In the genomic region with DNA sequence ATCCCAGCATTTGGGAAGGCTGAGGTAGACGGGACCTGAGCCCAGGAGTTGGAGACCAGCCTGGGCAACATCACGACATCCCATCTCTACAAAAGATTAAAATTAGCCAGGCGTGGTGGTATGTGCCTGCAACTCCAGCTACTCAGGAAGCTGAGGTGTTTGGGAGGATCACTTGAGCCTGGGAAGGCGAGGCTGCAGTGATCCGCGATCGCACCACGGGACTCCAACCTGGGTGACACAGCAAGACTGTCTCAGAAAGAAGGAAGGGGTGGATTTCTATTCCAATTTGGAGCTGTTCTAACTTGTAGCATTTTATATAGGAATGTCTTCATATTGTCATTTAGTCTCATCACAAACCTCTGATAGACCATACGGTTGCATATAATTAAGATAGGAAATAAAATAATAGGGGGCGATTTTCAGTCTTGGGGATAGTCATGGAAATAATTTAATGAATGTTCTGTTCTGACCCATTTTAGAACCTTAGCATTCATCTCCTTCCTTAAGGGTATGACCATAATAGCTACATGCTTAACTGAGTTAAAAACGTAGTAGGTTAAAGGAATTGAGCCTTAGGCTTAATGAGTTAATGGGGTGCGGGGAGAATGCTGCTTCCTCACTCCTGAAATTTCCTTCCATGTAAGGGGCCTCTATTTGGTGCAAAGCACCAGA, we compare ENCODE assay signal across 10 cellular contexts.
DNase-seq lines count a peak whose midpoint lies in the region; ATAC-seq and TF ChIP-seq lines count a peak whose summit lies in the region.
"Had no signal": no experiment of that assay in that cellular context is flagged by ENCODE, and none has a peak within 500 bp of the region (broad histone marks: within the 10 kb centered on the region; RNA-seq: fewer than 3 reads in every experiment).

No MANE protein-coding gene starts in this region.

- no peaks in the 10 kb centered on the region for H3K9me3 ChIP-seq in AG04450 (ENCODE audit: control insufficient read depth, insufficient read depth, low read length)
- no peaks in the 10 kb centered on the region for H3K9me3 ChIP-seq in Panc1 (ENCODE audit: control insufficient read depth, insufficient read depth, low read depth, low read length)
- no peaks in the 10 kb centered on the region for H3K9me3 ChIP-seq in trophoblast cell (ENCODE audit: insufficient read depth, low read depth, low read length)

- DNase-seq in AG04450 (ENCODE audit: low read depth, low spot score) = no peak
- no peak for DNase-seq in Panc1 (ENCODE audit: low read depth, low spot score)
- peak; percentile 74 for DNase-seq in epithelial cell of esophagus (ENCODE audit: low read depth)
- DNase-seq in trophoblast cell = peak in 1 of 2 donors; percentile 29
- DNase-seq in hippocampal formation (lab: John Stamatoyannopoulos, UW) = no peak
- no peak for DNase-seq in cerebellar nuclear complex (lab: John Stamatoyannopoulos, UW)
- DNase-seq: activated CD8-positive, alpha-beta memory T cell treated with anti-CD3 and anti-CD28 coated beads, Interleukin-2, amount 10 ng/mL, durations not matched to agents 7 days and 5 days; DND-41 had no signal

- H3K4me1 ChIP-seq in Panc1 (ENCODE audit: control insufficient read depth, insufficient read depth, low read length) (peaks cover 4% of the 10 kb centered on the region; the same call in 1 of the 2 replicates), trophoblast cell (ENCODE audit: control insufficient read depth in 1 of 2, insufficient read depth in 2 of 2, low read length in 2 of 2) (peaks cover 11 to 12% of the 10 kb centered on the region in 2 experiments)

- H2BK5ac ChIP-seq in trophoblast cell (ENCODE audit: low read depth, low read length, poor library complexity) = peak overlapping the region; percentile 72

- peak overlapping the region; percentile 45 for H3K4me2 ChIP-seq in trophoblast cell (ENCODE audit: low read length)

- H3K27me3 ChIP-seq in AG04450 (ENCODE audit: control insufficient read depth, insufficient read depth, low read length) (no peaks in the 10 kb centered on the region), Panc1 (ENCODE audit: control insufficient read depth, insufficient read depth, low read length) (no peaks in the 10 kb centered on the region), trophoblast cell (ENCODE audit: insufficient read depth, low read length) (no peaks in the 10 kb centered on the region)

- peak overlapping the region; percentile 56 for H2AFZ ChIP-seq in trophoblast cell (ENCODE audit: insufficient read depth, low read length, poor library complexity)

- H3K23ac ChIP-seq in trophoblast cell (ENCODE audit: low read length) = no peak overlapping the region

- H4K91ac ChIP-seq in trophoblast cell (ENCODE audit: low read depth, low read length) = peak overlapping the region; percentile 94

- peak overlapping the region; percentile 40 for H4K12ac ChIP-seq in trophoblast cell (ENCODE audit: low read depth, low read length)

- H3K4me3 ChIP-seq in AG04450 (ENCODE audit: low read depth, low read length) = no peak overlapping the region
- peak overlapping the region in 1 of 2 experiments; percentile 53; a peak in 2 of 4 replicates for H3K4me3 ChIP-seq in Panc1 (ENCODE audit: low read depth in 2 of 2, low read length in 2 of 2)
- H3K4me3 ChIP-seq in epithelial cell of esophagus (ENCODE audit: low read length) = no peak overlapping the region
- no peak overlapping the region for H3K4me3 ChIP-seq in trophoblast cell (ENCODE audit: low read depth, low read length)

- H3K9ac ChIP-seq in trophoblast cell (ENCODE audit: low read length) = no peak overlapping the region

- ATAC-seq in Panc1 = 0 out of 2 replicates have a peak, but pooled peaks have one; percentile 35
- ATAC-seq in GM18873 (IDR thresholded peaks at IDR 0.05; ENCODE audit: low FRiP score, unreplicated experiment) = no peak
- no peak for ATAC-seq in GM18511 (IDR thresholded peaks at IDR 0.05; ENCODE audit: unreplicated experiment)

- POLR2A ChIA-PET in AG04450 (lab: Yijun Ruan, JAX) (no interaction called here), Panc1 (lab: Charles Lee) (no interaction called here)

- H3K79me1 ChIP-seq in trophoblast cell (ENCODE audit: low read length) = peaks cover 23% of the 10 kb centered on the region

- peak overlapping the region; percentile 79 for H2BK120ac ChIP-seq in trophoblast cell (ENCODE audit: insufficient read depth, low read length, poor library complexity)

- TF ChIP-seq CTCF in AG04450 (IDR thresholded peaks at IDR 0.05; ENCODE audit: low read depth, low read length) (no peak), Panc1 (IDR thresholded peaks at IDR 0.05) (no peak), epithelial cell of esophagus (IDR thresholded peaks at IDR 0.05; ENCODE audit: insufficient read depth, low read depth, low read length, missing control alignments) (no peak)

- peak overlapping the region; percentile 92 for H3K18ac ChIP-seq in trophoblast cell (ENCODE audit: low read length)

- peak overlapping the region; percentile 90 for H3K27ac ChIP-seq in AG04450 (ENCODE audit: low read depth, low read length)
- H3K27ac ChIP-seq in Panc1 (ENCODE audit: low read length) = no peak overlapping the region
- H3K27ac ChIP-seq in trophoblast cell (ENCODE audit: low read depth, low read length) = peak overlapping the region; percentile 67

- intact Hi-C loops in Panc1 (cut with micrococcal nuclease; ENCODE audit: unreplicated experiment) = no loop called here

- H2AK5ac ChIP-seq in trophoblast cell (ENCODE audit: low read length) = peak overlapping the region; percentile 95

- no TSS peak for BruUV-seq in Panc1 (replicated peaks; lab: Mats Ljungman, UMichigan)

- WGBS in trophoblast cell (ENCODE audit: extremely low coverage, insufficient coverage, insufficient read length) = no CpG with 5 or more reads among the region's 12 CpGs

- H3K36me3 ChIP-seq in Panc1 (ENCODE audit: control insufficient read depth, insufficient read depth, low read length) (no peaks in the 10 kb centered on the region), trophoblast cell (ENCODE audit: control insufficient read depth in 1 of 2, insufficient read depth in 2 of 2, low read length in 2 of 2) (no peaks in the 10 kb centered on the region)

- H4K8ac ChIP-seq in trophoblast cell (ENCODE audit: low read depth, low read length) = peak overlapping the region; percentile 61

- H3K4ac ChIP-seq in trophoblast cell (ENCODE audit: low read depth, low read length) = peak overlapping the region; percentile 71

- H3K79me2 ChIP-seq in trophoblast cell (ENCODE audit: control insufficient read depth, insufficient read depth, low read length, poor library complexity) = peaks cover 4% of the 10 kb centered on the region

- H2BK12ac ChIP-seq in trophoblast cell (ENCODE audit: low read length) = peak overlapping the region; percentile 94

- in situ Hi-C loops in Panc1 (cut with HindIII; ENCODE audit: low pct_unique_long_range_greater_than_20kb, low sequenced_read_pairs) = no loop called here

- peak overlapping the region; percentile 71 for H3K14ac ChIP-seq in trophoblast cell (ENCODE audit: low read length)

- CTCF ChIA-PET in AG04450 (lab: Charles Lee) = interaction anchor here (0.9 to 1.4 kb wide), 3 partner anchors 13 to 133 kb away, joined by 3 read pairs; no protein-coding TSS in a partner anchor
- CTCF ChIA-PET in Panc1 (lab: Charles Lee) = no interaction called here
